Comparison of ENCODE assay signal across 1 cellular context in genomic region chr12:49335118-49335954, GRCh38.
A peak's percentile ranks its signal among the peaks of the same experiment; 100 is the strongest.
TF ChIP-seq lines count a peak whose summit lies in the region.

No MANE protein-coding gene starts in this region.

TF ChIP-seq in HEK293, 187 proteins besides CTCF, POLR2A, EP300 and RAD21:
- TF ChIP-seq PRDM10 (tag by site-specific recombination; IDR thresholded peaks at IDR 0.05) (no peak), ZNF341 (tag by site-specific recombination; IDR thresholded peaks at IDR 0.05; ENCODE audit: low read depth) (peak; percentile 36; the same call in 1 of the 2 replicates), ZNF350 (tag by site-specific recombination; IDR thresholded peaks at IDR 0.05) (no peak)
